In genomic region chr16:11345040-11345862, GRCh38 we compare ENCODE assay signal across 8 cellular contexts. TPM values are rescaled to one million over a fixed set of nuclear protein-coding genes. Genes with fewer than 3 reads are reported as not detected.
DNase-seq lines count a peak whose midpoint lies in the region; ATAC-seq and TF ChIP-seq lines count a peak whose summit lies in the region.

Gene RMI2, plus strand, starts transcription at chr16:11345459. Its CDS starts 13 bp downstream, at chr16:11345472.

- no peaks in the 10 kb centered on the region for H3K9me3 ChIP-seq in effector memory CD4-positive, alpha-beta T cell (ENCODE audit: control insufficient read depth, low read length)

- H3K4me3 Mint-ChIP-seq in activated CD8-positive, alpha-beta T cell treated with anti-CD3 and anti-CD28 coated beads, Interleukin-2, amount 10 ng/mL, durations not matched to agents 7 days and 5 days, result peak within 1 kb of the TSS; percentile 94

- ATAC-seq in activated CD8-positive, alpha-beta T cell treated with anti-CD3 and anti-CD28 coated beads, Interleukin-2, amount 10 ng/mL, durations not matched to agents 7 days and 5 days, result peak; percentile 100

- TF ChIP-seq CTCF in GM20000 (IDR thresholded peaks at IDR 0.05; ENCODE audit: extremely low read depth, missing control alignments), result no peak

- no peaks in the 10 kb centered on the region for H3K9me3 Mint-ChIP-seq in activated CD8-positive, alpha-beta T cell treated with anti-CD3 and anti-CD28 coated beads, Interleukin-2, amount 10 ng/mL, durations not matched to agents 7 days and 5 days (ENCODE audit: insufficient read depth)

- peaks cover 3% of the 10 kb centered on the region for H3K4me1 ChIP-seq in effector memory CD4-positive, alpha-beta T cell (ENCODE audit: control insufficient read depth, insufficient read depth, low read length, poor library complexity, severe bottlenecking)

- no peaks in the 10 kb centered on the region for H3K27me3 Mint-ChIP-seq in activated CD8-positive, alpha-beta T cell treated with anti-CD3 and anti-CD28 coated beads, Interleukin-2, amount 10 ng/mL, durations not matched to agents 7 days and 5 days (ENCODE audit: low read depth)

- POLR2A ChIA-PET in activated CD8-positive, alpha-beta T cell treated with anti-CD3 and anti-CD28 coated beads, Interleukin-2, amount 10 ng/mL, durations not matched to agents 7 days and 5 days (lab: Charles Lee), result interaction anchor here (1.3 to 2.2 kb wide), 2 partner anchors 9 to 89 kb away, joined by 9 to 11 read pairs; partner anchors contain the start of gene SOCS1

- peak within 1 kb of the TSS; percentile 68 for H3K4me3 ChIP-seq in effector memory CD4-positive, alpha-beta T cell (ENCODE audit: insufficient read depth, low read depth, low read length, poor library complexity, severe bottlenecking)

- H3K4me1 Mint-ChIP-seq in activated CD8-positive, alpha-beta T cell treated with anti-CD3 and anti-CD28 coated beads, Interleukin-2, amount 10 ng/mL, durations not matched to agents 7 days and 5 days (ENCODE audit: low read depth), result peaks cover 68% of the 10 kb centered on the region

- H3K36me3 Mint-ChIP-seq in activated CD8-positive, alpha-beta T cell treated with anti-CD3 and anti-CD28 coated beads, Interleukin-2, amount 10 ng/mL, durations not matched to agents 7 days and 5 days (ENCODE audit: low read depth), result peaks cover 33% of the 10 kb centered on the region

- no peaks in the 10 kb centered on the region for H3K36me3 ChIP-seq in effector memory CD4-positive, alpha-beta T cell (ENCODE audit: control insufficient read depth, insufficient read depth, low read length)

- CTCF ChIA-PET in activated CD8-positive, alpha-beta T cell treated with anti-CD3 and anti-CD28 coated beads, Interleukin-2, amount 10 ng/mL, durations not matched to agents 7 days and 5 days (lab: Charles Lee), result interaction anchor here (1.1 to 1.6 kb wide), 2 partner anchors 9 to 380 kb away, joined by 3 read pairs; no protein-coding TSS in a partner anchor

- H3K27ac ChIP-seq in effector memory CD4-positive, alpha-beta T cell (ENCODE audit: insufficient read depth, low read length, poor library complexity, severe bottlenecking), result no peak within 1 kb of the TSS

- H3K27ac Mint-ChIP-seq in activated CD8-positive, alpha-beta T cell treated with anti-CD3 and anti-CD28 coated beads, Interleukin-2, amount 10 ng/mL, durations not matched to agents 7 days and 5 days, result peak within 1 kb of the TSS; percentile 86

- H3K27me3 ChIP-seq in effector memory CD4-positive, alpha-beta T cell (replicated peaks; ENCODE audit: control insufficient read depth, insufficient read depth, low read length, poor library complexity, severe bottlenecking), result no peaks in the 10 kb centered on the region

- peak; percentile 97 for DNase-seq in COLO668 (lab: John Stamatoyannopoulos, UW; ENCODE audit: unreplicated experiment)
- peak; percentile 100 for DNase-seq in GM20000 (ENCODE audit: low spot score)
- DNase-seq in HS-5 (ENCODE audit: low read depth), result peak; percentile 80
- peak; percentile 79 for DNase-seq in NK-92 (lab: John Stamatoyannopoulos, UW; ENCODE audit: unreplicated experiment)
- peak; percentile 99 for DNase-seq in activated CD8-positive, alpha-beta T cell treated with anti-CD3 and anti-CD28 coated beads, Interleukin-2, amount 10 ng/mL, durations not matched to agents 7 days and 5 days
- DNase-seq in effector memory CD4-positive, alpha-beta T cell, result peak; percentile 90 to 94 (median 91)
- DNase-seq in lung microvascular endothelial cell (ENCODE audit: low read depth in 2 of 2), result peak; percentile 95
- peak; percentile 96 to 97 (median 97) for DNase-seq in stimulated activated CD4-positive, alpha-beta T cell treated with anti-CD3 and anti-CD28 coated beads, TNF-alpha, amount 100 ng/mL, for 48 hours (ENCODE audit: low read depth in 3 of 3)

RNA-seq across cellular contexts. Expression of gene RMI2, which starts in this region (rescaled TPM):
- 10 to 100 TPM; 65.6 to 67.0 TPM for total RNA-seq in activated CD8-positive, alpha-beta T cell treated with anti-CD3 and anti-CD28 coated beads, Interleukin-2, amount 10 ng/mL, durations not matched to agents 7 days and 5 days
- 0.99 and 2.8 TPM in 2 replicates for total RNA-seq in lung microvascular endothelial cell

Comparison
In these comparisons a context has a peak if more than half of its experiments do, and no peak if none do; other contexts are left out.
1. RNA of gene RMI2 (total RNA-seq): 65.6 to 67.0 TPM in activated CD8-positive, alpha-beta T cell treated with anti-CD3 and anti-CD28 coated beads, Interleukin-2, amount 10 ng/mL, durations not matched to agents 7 days and 5 days; 0.99 to 2.8 TPM in lung microvascular endothelial cell; every median in the first group is over 10 times any median in the second.
2. Peak in every context shown above with its lines, with median percentiles within 50 percentile points of each other: DNase-seq.